Comparison of ENCODE assay signal across 8 cellular contexts in the genomic region with DNA sequence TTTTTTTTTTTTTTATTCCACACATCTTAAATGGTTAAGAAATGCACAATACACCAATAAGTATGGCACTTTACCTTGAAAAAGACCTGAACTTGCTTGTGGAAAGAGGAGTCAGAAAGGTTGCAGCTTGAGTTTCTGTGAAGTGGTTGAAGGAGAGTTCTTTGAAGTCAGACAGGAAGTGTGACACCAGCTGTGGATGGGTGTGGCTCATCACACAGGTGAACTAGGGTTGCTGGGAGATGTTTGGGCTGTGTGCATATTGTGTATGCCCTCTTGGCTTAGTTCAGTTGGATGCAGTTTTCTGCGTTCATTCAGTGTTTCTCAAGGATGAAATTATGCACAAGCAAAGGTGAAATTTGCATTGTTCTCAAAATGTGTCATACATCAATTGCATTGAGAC. TPM values are rescaled to one million over a fixed set of nuclear protein-coding genes. Genes with fewer than 3 reads are reported as not detected.
DNase-seq lines count a peak whose midpoint lies in the region; ATAC-seq lines count a peak whose summit lies in the region.

No MANE protein-coding gene starts in this region.

- peak overlapping the region; percentile 97 for H3K27ac Mint-ChIP-seq in T-cell
- H3K27ac Mint-ChIP-seq in activated naive CD4-positive, alpha-beta T cell treated with anti-CD3 and anti-CD28 coated beads, Interleukin-2, amount 50 U/mL, for 72 hours = peak overlapping the region; percentile 2 to 85

- no peaks in the 10 kb centered on the region for H3K27me3 Mint-ChIP-seq in T-cell

- H3K4me3 Mint-ChIP-seq in T-cell = peak overlapping the region; percentile 39 to 92 (median 44)

- peaks cover 88 to 98% (median 98%) of the 10 kb centered on the region in 3 donors for H3K4me1 Mint-ChIP-seq in T-cell

- POLR2A ChIA-PET in T-cell (lab: Charles Lee) = interaction anchor here (0.6 to 6.1 kb wide), 4 partner anchors 8 to 464 kb away, joined by 4 to 41 read pairs (median 12); partner anchors contain the start of gene ISG20 (in 1 of the 2)

- CTCF ChIA-PET in T-cell (lab: Charles Lee) = interaction anchor here (0.6 to 2.4 kb wide), 5 partner anchors 8 to 277 kb away, joined by 3 to 9 read pairs (median 3); partner anchors contain the start of gene ISG20 (in 1 of the 2)

- DNase-seq in T-cell (peak in 33 of 34 experiments; percentile 65 to 94 (median 81)), NCI-H1436 treated with DMSO at 0.1 percent for 48 hours (lab: John Stamatoyannopoulos, UW) (no peak), NCI-H1417 (lab: John Stamatoyannopoulos, UW) (no peak), amniotic stem cell (lab: John Stamatoyannopoulos, UW) (no peak), D341Med (ENCODE audit: low spot score) (no peak)
- peak in 1 of 2 donors; percentile 51 for DNase-seq in activated naive CD4-positive, alpha-beta T cell treated with anti-CD3 and anti-CD28 coated beads, Interleukin-2, amount 50 U/mL, for 72 hours (ENCODE audit: low spot score in 2 of 2)
- DNase-seq in stimulated activated CD4-positive, alpha-beta T cell treated with anti-CD3 and anti-CD28 coated beads, Interleukin-4, amount 100 ng/mL, for 24 hours = peak; percentile 62

- H3K36me3 Mint-ChIP-seq in T-cell = peaks cover 52% of the 10 kb centered on the region
- peaks cover 40 to 67% of the 10 kb centered on the region in 2 donors for H3K36me3 Mint-ChIP-seq in activated naive CD4-positive, alpha-beta T cell treated with anti-CD3 and anti-CD28 coated beads, Interleukin-2, amount 50 U/mL, for 72 hours

- no peaks in the 10 kb centered on the region for H3K9me3 Mint-ChIP-seq in T-cell
- H3K9me3 Mint-ChIP-seq in activated naive CD4-positive, alpha-beta T cell treated with anti-CD3 and anti-CD28 coated beads, Interleukin-2, amount 50 U/mL, for 72 hours = no peaks in the 10 kb centered on the region

- peak; percentile 40 for ATAC-seq in GM21825 (IDR thresholded peaks at IDR 0.05; ENCODE audit: unreplicated experiment)
- ATAC-seq in T-cell (replicated peaks in 1 of 4) = peak; percentile 82 to 90 (median 84)
- ATAC-seq in activated naive CD4-positive, alpha-beta T cell treated with anti-CD3 and anti-CD28 coated beads, Interleukin-2, amount 50 U/mL, for 72 hours = peak; percentile 39 to 61

RNA-seq across cellular contexts. Expression of gene AEN, which starts 6.3 kb away (rescaled TPM):
- total RNA-seq in T-cell = 10 to 100 TPM; 31.1 to 69.2 (median 51.5) TPM
- 100 to 1,000 TPM in 1 of 2 donors, 10 to 100 TPM in 1; 24.2 to 122 TPM for total RNA-seq in activated naive CD4-positive, alpha-beta T cell treated with anti-CD3 and anti-CD28 coated beads, Interleukin-2, amount 50 U/mL, for 72 hours

RNA-seq across cellular contexts. Expression of gene ISG20, which starts 11.4 kb away (rescaled TPM):
- total RNA-seq in T-cell = 100 to 1,000 TPM; 141 to 206 (median 153) TPM
- total RNA-seq in activated naive CD4-positive, alpha-beta T cell treated with anti-CD3 and anti-CD28 coated beads, Interleukin-2, amount 50 U/mL, for 72 hours = 100 to 1,000 TPM in 1 of 2 donors, 10 to 100 TPM in 1; 53.9 to 118 TPM

Comparison
In these comparisons a context has a peak if more than half of its experiments do, and no peak if none do; other contexts are left out.
1. DNase-seq: peak in T-cell (33 of 34) and stimulated activated CD4-positive, alpha-beta T cell treated with anti-CD3 and anti-CD28 coated beads, Interleukin-4, amount 100 ng/mL, for 24 hours (single experiment); none in NCI-H1436 treated with DMSO at 0.1 percent for 48 hours (single experiment), NCI-H1417 (0 of 3), amniotic stem cell (single experiment) and D341Med (single experiment).
2. Peak in every context shown above with its lines, with median percentiles within 50 percentile points of each other: ATAC-seq.